ENCODE assay signal across 35 cellular contexts in the genomic region with DNA sequence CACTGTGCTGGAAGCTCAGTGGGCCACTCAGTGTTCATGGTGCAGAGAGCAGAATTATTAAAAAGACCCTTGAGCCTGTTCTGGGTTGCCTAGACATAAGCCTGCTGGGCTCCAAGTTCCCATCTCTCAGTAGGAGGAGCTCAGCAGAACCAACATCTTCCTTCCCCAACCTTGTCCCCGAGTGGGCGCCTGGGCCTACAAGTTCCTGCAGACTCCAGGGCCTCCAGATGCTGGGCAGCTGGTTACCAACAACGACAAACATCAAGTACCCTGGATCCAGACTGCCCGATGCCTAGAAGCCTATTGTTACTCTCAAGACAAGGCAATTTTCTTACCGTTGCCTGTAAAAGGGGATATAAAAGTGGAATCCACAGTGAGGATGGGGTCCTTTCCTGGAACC.
"Had no signal": no experiment of that assay in that cellular context is flagged by ENCODE, and none has a peak within 500 bp of the region (broad histone marks: within the 10 kb centered on the region; RNA-seq: fewer than 3 reads in every experiment).

No MANE protein-coding gene starts in this region.

- DNase-seq: Karpas-422, Kasumi-1, KBM-7, KG1, MG63, MM.1S, NCI-H1048, NCI-H1092, NCI-H1092 treated with DMSO at 0.1 percent for 48 hours, NCI-H1105, NCI-H1105 treated with DMSO at 0.1 percent for 48 hours, NCI-H1417, NCI-H1417 treated with DMSO at 0.1 percent for 48 hours, NCI-H1436, NCI-H1436 treated with DMSO at 0.1 percent for 48 hours, NCI-H146, NCI-H1694, NCI-H1694 treated with DMSO at 0.1 percent for 48 hours, NCI-H187, NCI-H187 treated with DMSO at 0.1 percent for 48 hours, NCI-H1930, NCI-H2029, NCI-H2029 treated with DMSO at 0.1 percent for 48 hours, NCI-H2081, NCI-H2081 treated with DMSO at 0.1 percent for 48 hours, NCI-H2107, NCI-H2171, NCI-H2171 treated with DMSO at 0.1 percent for 48 hours, NCI-H2227 treated with DMSO at 0.1 percent for 48 hours, NCI-H226, NCI-H345, NCI-H446, NCI-H446 treated with DMSO at 0.1 percent for 48 hours, NCI-H510A had no signal

- H3K27me3 ChIP-seq: MG63 had no signal

- H3K9me3 ChIP-seq: MG63 had no signal

- H3K4me2 ChIP-seq: KMS-11 had no signal

- H3K4me3 ChIP-seq: MG63 had no signal

- H3K9ac ChIP-seq: KMS-11 had no signal

- H3K36me3 ChIP-seq: MG63 had no signal

- H3K27ac ChIP-seq: KMS-11 had no signal
